17 cellular contexts compared by ENCODE assay signal in the genomic region with DNA sequence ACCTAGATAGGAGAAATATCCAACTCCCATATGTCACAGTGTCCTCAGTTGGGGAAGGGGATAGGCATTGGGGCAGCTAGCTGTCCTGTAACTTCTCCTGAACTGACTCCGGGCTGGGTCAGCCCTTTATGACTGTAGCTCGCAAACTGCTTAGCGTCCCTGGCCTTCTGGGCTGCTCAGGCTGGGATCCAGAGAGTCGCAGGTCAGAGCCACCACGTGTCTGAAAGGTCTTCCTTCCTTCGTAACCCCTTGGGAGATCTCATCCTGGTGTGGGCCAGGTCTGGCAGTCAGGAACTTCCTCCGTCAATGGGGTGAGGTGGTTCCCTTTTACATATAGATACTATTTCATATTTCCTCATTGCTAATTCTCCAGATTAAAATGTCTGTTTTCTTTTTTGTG. TPM values are rescaled to one million over a fixed set of nuclear protein-coding genes. Genes with fewer than 3 reads are reported as not detected.
DNase-seq lines count a peak whose midpoint lies in the region; ATAC-seq and TF ChIP-seq lines count a peak whose summit lies in the region.
"Had no signal": no experiment of that assay in that cellular context is flagged by ENCODE, and none has a peak within 500 bp of the region (broad histone marks: within the 10 kb centered on the region; RNA-seq: fewer than 3 reads in every experiment).

No MANE protein-coding gene starts in this region.

- H3K9me3 ChIP-seq in BLaER1 treated with 17β-estradiol and CSF1 and Interleukin-3, amounts not matched to agents 10 nM and 100 nM (replicated peaks in 1 of 11): peaks cover 0 to 8% (median 0%) of the 10 kb centered on the region in 11 experiments; a peak in 5 of 22 replicates
- no peaks in the 10 kb centered on the region for H3K9me3 ChIP-seq in iPS-15b (ENCODE audit: control insufficient read depth, insufficient read depth, low read length)
- H3K9me3 ChIP-seq in spleen: no peaks in the 10 kb centered on the region

- peaks cover 25 to 90% (median 68%) of the 10 kb centered on the region in 11 experiments for H3K36me3 ChIP-seq in BLaER1 treated with 17β-estradiol and CSF1 and Interleukin-3, amounts not matched to agents 10 nM and 100 nM
- H3K36me3 ChIP-seq in iPS-15b (ENCODE audit: control insufficient read depth, insufficient read depth, low read length) (no peaks in the 10 kb centered on the region), spleen (peaks cover 4 to 92% (median 45%) of the 10 kb centered on the region in 6 donors)
- H3K36me3 ChIP-seq: SJCRH30 had no signal

- 0 out of 20 replicates have a peak overlapping the region, but pooled peaks of 1 of the 10 experiments have one; percentile 5 for H3K4me3 ChIP-seq in BLaER1 treated with 17β-estradiol and CSF1 and Interleukin-3, amounts not matched to agents 10 nM and 100 nM
- H3K4me3 ChIP-seq in iPS-15b (ENCODE audit: low read depth, low read length) (no peak overlapping the region), spleen (no peak overlapping the region)
- H3K4me3 ChIP-seq: GM23338, SJCRH30 had no signal

- H3K9ac ChIP-seq in BLaER1 treated with 17β-estradiol and CSF1 and Interleukin-3, amounts not matched to agents 10 nM and 100 nM: no peak overlapping the region
- peak overlapping the region; percentile 9 for H3K9ac ChIP-seq in iPS-15b (ENCODE audit: low read depth, low read length)

- H3K4me2 ChIP-seq in BLaER1 treated with 17β-estradiol and CSF1 and Interleukin-3, amounts not matched to agents 10 nM and 100 nM: peak overlapping the region; percentile 42 to 75 (median 66)
- H3K4me2 ChIP-seq: GM23338 had no signal

- CTCF ChIA-PET in Calu3 (lab: Charles Lee): no interaction called here

- no peaks in the 10 kb centered on the region for H3K27me3 ChIP-seq in BLaER1 treated with 17β-estradiol and CSF1 and Interleukin-3, amounts not matched to agents 10 nM and 100 nM
- H3K27me3 ChIP-seq in iPS-15b (ENCODE audit: control insufficient read depth, insufficient read depth, low read length) (no peaks in the 10 kb centered on the region), spleen (replicated peaks in 1 of 7) (no peaks in the 10 kb centered on the region)
- H3K27me3 ChIP-seq: SJCRH30 had no signal

- 41 to 53% (median 45%) methylated on average over 7 of the region's 7 CpGs for WGBS in spleen, 5 donors

- H3K4me1 ChIP-seq in BLaER1 treated with 17β-estradiol and CSF1 and Interleukin-3, amounts not matched to agents 10 nM and 100 nM: peaks cover 23 to 45% (median 38%) of the 10 kb centered on the region in 10 experiments
- H3K4me1 ChIP-seq in iPS-15b (ENCODE audit: control insufficient read depth, insufficient read depth, low read length) (no peaks in the 10 kb centered on the region), spleen (peaks cover 0 to 38% (median 23%) of the 10 kb centered on the region in 6 donors)
- H3K4me1 ChIP-seq: SJCRH30 had no signal

- no peaks in the 10 kb centered on the region for H3K27me3 Mint-ChIP-seq in Calu3 (ENCODE audit: unreplicated experiment)

- peaks cover 2% of the 10 kb centered on the region for H3K9me3 Mint-ChIP-seq in Calu3 (ENCODE audit: low read depth, unreplicated experiment)
- H3K9me3 Mint-ChIP-seq: GM23338 had no signal

- no peak for TF ChIP-seq POLR2A in spleen (IDR thresholded peaks at IDR 0.05)

- ATAC-seq in HG03159 (IDR thresholded peaks at IDR 0.05; ENCODE audit: unreplicated experiment): no peak
- ATAC-seq: GM23338 had no signal

- intact Hi-C loops in Calu3 (cut with micrococcal nuclease; ENCODE audit: unreplicated experiment) (no loop called here), spleen (cut with DNase I; ENCODE audit: low total_unique reads) (no loop called here)

- peaks cover 81% of the 10 kb centered on the region for H3K36me3 Mint-ChIP-seq in Calu3 (ENCODE audit: insufficient read depth, unreplicated experiment)

- H4K20me1 ChIP-seq in BLaER1 treated with 17β-estradiol and CSF1 and Interleukin-3, amounts not matched to agents 10 nM and 100 nM: no peaks in the 10 kb centered on the region

- no peak overlapping the region for H3K4me3 Mint-ChIP-seq in Calu3 (ENCODE audit: low read depth, unreplicated experiment)
- H3K4me3 Mint-ChIP-seq: GM23338 had no signal

- H3K27ac Mint-ChIP-seq in Calu3 (ENCODE audit: unreplicated experiment): peak overlapping the region; percentile 72
- H3K27ac Mint-ChIP-seq: GM23338 had no signal

- no TSS peak for BruUV-seq in Calu3 (replicated peaks; lab: Mats Ljungman, UMichigan)

- DNase-seq in Calu3 (no peak), spleen (peak; percentile 74), AML-193 (lab: John Stamatoyannopoulos, UW) (no peak)
- no peak for DNase-seq in stimulated activated CD4-positive, alpha-beta T cell treated with anti-CD3 and anti-CD28 coated beads, Interleukin-12 subunit alpha, Interleukin-12 subunit beta, amount 100 ng/mL, for 4 hours
- DNase-seq: DMS79, KG1, NCI-H1092 treated with DMSO at 0.1 percent for 48 hours, NCI-H1694, NCI-H2107, NCI-H446, SJCRH30 had no signal

- TF ChIP-seq CTCF in Calu3 (IDR thresholded peaks at IDR 0.05; ENCODE audit: unreplicated experiment) (no peak), spleen (IDR thresholded peaks at IDR 0.05 in 8 of 11, conservative IDR thresholded peaks at IDR 0.05 in 3 of 11) (no peak)

- peaks cover 32% of the 10 kb centered on the region for H3K4me1 Mint-ChIP-seq in Calu3 (ENCODE audit: low read depth, unreplicated experiment)
- H3K4me1 Mint-ChIP-seq: GM23338 had no signal

- H3K27ac ChIP-seq in BLaER1 treated with 17β-estradiol and CSF1 and Interleukin-3, amounts not matched to agents 10 nM and 100 nM: peak overlapping the region in 7 of 11 experiments; percentile 8 to 58 (median 39); a peak in 8 of 22 replicates
- H3K27ac ChIP-seq in spleen: peak overlapping the region in 3 of 8 donors; percentile 36 to 45 (median 37)
- H3K27ac ChIP-seq: C4-2B, RWPE1, SJCRH30 had no signal

RNA-seq across cellular contexts. Expression of gene HINT3, which starts 28.8 kb away (rescaled TPM):
- 13.9 and 15.1 TPM in 2 replicates for total RNA-seq in Calu3 (2022)
- total RNA-seq in spleen: 10 to 100 TPM; 13.4 to 18.6 (median 16.0) TPM
- 1 to 10 TPM; 5.0 to 8.5 (median 6.3) TPM for polyA plus RNA-seq in spleen

RNA-seq across cellular contexts. Expression of gene TRMT11, which starts 58.6 kb away (rescaled TPM):
- total RNA-seq in Calu3 (2022) (20.2 and 27.7 TPM in 2 replicates), spleen (10 to 100 TPM; 18.4 to 37.7 (median 23.8) TPM)
- 10 to 100 TPM; 10.7 to 16.5 (median 11.1) TPM for polyA plus RNA-seq in spleen
